Comparison of ENCODE assay signal across 16 cellular contexts in the genomic region with DNA sequence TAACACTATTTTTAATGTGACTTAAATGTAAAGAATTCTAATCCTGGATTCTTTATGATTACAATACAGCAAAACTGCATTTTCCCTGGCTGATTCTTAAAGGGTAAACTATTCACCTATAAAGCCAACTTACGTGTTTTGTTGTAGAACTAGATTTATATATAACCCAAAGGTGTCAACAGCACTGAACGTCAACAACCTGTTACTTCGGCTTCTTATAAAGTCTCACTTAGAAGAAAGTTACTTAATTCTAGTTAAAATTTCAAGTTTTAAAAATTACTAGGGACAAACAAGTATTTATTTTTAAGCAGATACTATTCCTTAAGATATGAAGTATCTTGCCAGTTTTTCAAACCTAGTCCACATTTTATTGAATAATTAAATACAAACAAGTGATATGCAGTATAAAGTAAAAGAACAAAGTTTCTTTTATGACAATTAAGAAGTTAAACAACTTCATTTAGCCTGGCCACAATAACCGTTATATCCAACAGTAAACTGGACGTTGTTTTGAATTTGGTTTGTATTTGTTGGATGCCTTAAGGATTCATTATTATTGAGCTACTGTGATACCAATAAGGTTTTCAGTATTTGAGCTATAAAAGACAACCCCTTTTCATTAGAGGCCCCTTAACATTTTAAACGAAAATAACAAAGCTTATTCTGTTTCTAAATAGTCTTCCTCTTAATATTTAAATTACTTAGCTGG.
DNase-seq lines count a peak whose midpoint lies in the region; ATAC-seq, FAIRE-seq and TF ChIP-seq lines count a peak whose summit lies in the region.
"Had no signal": no experiment of that assay in that cellular context is flagged by ENCODE, and none has a peak within 500 bp of the region (broad histone marks: within the 10 kb centered on the region; RNA-seq: fewer than 3 reads in every experiment).

No MANE protein-coding gene starts in this region.

- H2BK12ac ChIP-seq in H1 (ENCODE audit: low read depth, low read length), result no peak overlapping the region

- H3K4me2 ChIP-seq in H1 (ENCODE audit: insufficient read depth in 1 of 2, low read depth in 2 of 2, low read length in 2 of 2) (peak overlapping the region; percentile 37 to 65; a peak in 3 of 4 replicates), neural cell (ENCODE audit: low read length) (peak overlapping the region; percentile 84), mammary epithelial cell (ENCODE audit: insufficient read depth, low read depth, low read length) (no peak overlapping the region)

- H3K4me1 ChIP-seq in HUES64 (ENCODE audit: insufficient read depth, low read length) (peaks cover 11% of the 10 kb centered on the region), H1 (replicated peaks in 1 of 4; ENCODE audit: control insufficient read depth in 3 of 4, insufficient read depth in 4 of 4, low read length in 3 of 4) (peaks cover 0 to 2% (median 0%) of the 10 kb centered on the region in 4 experiments; a peak in 2 of 7 replicates), mammary epithelial cell (ENCODE audit: insufficient read depth, low read length) (peaks cover 13% of the 10 kb centered on the region)
- H3K4me1 ChIP-seq: SJCRH30 had no signal

- H4K91ac ChIP-seq in H1 (replicated peaks; ENCODE audit: insufficient read length, low read length), result no peak overlapping the region

- H3F3A ChIP-seq in neural cell (ENCODE audit: insufficient read depth, low read length, poor library complexity, severe bottlenecking), result no peaks in the 10 kb centered on the region

- no peak overlapping the region for H3K14ac ChIP-seq in H1 (ENCODE audit: insufficient read length)

- H3K18ac ChIP-seq in H1 (ENCODE audit: extremely low read depth, low read length), result no peak overlapping the region

- H3K4me3 ChIP-seq in HUES64 (ENCODE audit: low read length) (peak overlapping the region; percentile 83), H1 (ENCODE audit: extremely low read depth in 1 of 4, insufficient read depth in 2 of 4, low read depth in 3 of 4, low read length in 4 of 4) (peak overlapping the region in 1 of 4 experiments; percentile 89; a peak in 2 of 8 replicates), neural cell (ENCODE audit: low read length) (peak overlapping the region; percentile 78), mammary epithelial cell (replicated peaks in 1 of 3; ENCODE audit: insufficient read depth in 1 of 3, low read depth in 2 of 3, low read length in 3 of 3) (no peak overlapping the region)
- H3K4me3 ChIP-seq: SJCRH30 had no signal

- BruUV-seq in mammary epithelial cell (replicated peaks; lab: Mats Ljungman, UMichigan), result no TSS peak

- no peak for TF ChIP-seq RAD21 in H1 (IDR thresholded peaks at IDR 0.05 in 1 of 2, conservative IDR thresholded peaks at IDR 0.05 in 1 of 2; ENCODE audit: low read depth in 2 of 2, low read length in 2 of 2)
- TF ChIP-seq RAD21 in neural cell (conservative IDR thresholded peaks at IDR 0.05), result no peak

- no peak overlapping the region for H3K23ac ChIP-seq in H1 (ENCODE audit: insufficient read length)

- no peak overlapping the region for H2BK15ac ChIP-seq in H1 (ENCODE audit: low read length)

- H2AFZ ChIP-seq in H1 (ENCODE audit: low read length), result no peak overlapping the region
- H2AFZ ChIP-seq in neural cell (ENCODE audit: low read depth, low read length), result no peak overlapping the region
- H2AFZ ChIP-seq in mammary epithelial cell (ENCODE audit: low read depth, low read length), result no peak overlapping the region

- POLR2A ChIA-PET in H1 (lab: Charles Lee; ENCODE audit: partially characterized antibody), result interaction anchor here (0.8 to 1.1 kb wide), 2 partner anchors 44 to 285 kb away, joined by 3 read pairs; no protein-coding TSS in a partner anchor

- H3K79me1 ChIP-seq in H1 (ENCODE audit: low read depth, low read length), result no peaks in the 10 kb centered on the region

- H3K9me2 ChIP-seq in neural cell (ENCODE audit: insufficient read depth, low read length), result no peaks in the 10 kb centered on the region

- H2BK5ac ChIP-seq in H1 (ENCODE audit: low read depth, low read length), result no peak overlapping the region

- intact Hi-C loops in mammary epithelial cell (cut with micrococcal nuclease), result no loop called here

- peaks cover 2% of the 10 kb centered on the region; the same call in 1 of the 2 replicates for H3K23me2 ChIP-seq in H1 (ENCODE audit: low read depth, low read length)

- no peak overlapping the region for H3K27ac ChIP-seq in HUES64 (ENCODE audit: low read depth, low read length)
- H3K27ac ChIP-seq in H1 (ENCODE audit: low read depth, low read length), result no peak overlapping the region
- H3K27ac ChIP-seq in neural cell (ENCODE audit: low read length), result peak overlapping the region; percentile 98
- no peak overlapping the region for H3K27ac ChIP-seq in mammary epithelial cell (ENCODE audit: insufficient read depth, low read depth, low read length)
- H3K27ac ChIP-seq: sigmoid colon, SJCRH30 had no signal

- no peak for ATAC-seq in HG02870 (IDR thresholded peaks at IDR 0.05; ENCODE audit: unreplicated experiment)
- ATAC-seq: body of pancreas, left cardiac atrium had no signal

- dilution Hi-C loops in mammary epithelial cell (cut with HindIII; ENCODE audit: low sequenced_read_pairs), result no loop called here

- H2AK5ac ChIP-seq in H1 (ENCODE audit: low read depth, low read length), result no peak overlapping the region

- FAIRE-seq in H1 (lab: Jason Lieb, UNC), result no peak
- FAIRE-seq: HTR-8/SVneo had no signal

- peaks cover 31% of the 10 kb centered on the region; the same call in 1 of the 2 replicates for H3K27me3 ChIP-seq in HUES64 (ENCODE audit: insufficient read depth, low read length)
- no peaks in the 10 kb centered on the region for H3K27me3 ChIP-seq in H1 (replicated peaks in 1 of 4; ENCODE audit: control insufficient read depth in 3 of 4, extremely low read depth in 1 of 4, insufficient read depth in 3 of 4, low read length in 3 of 4)
- no peaks in the 10 kb centered on the region for H3K27me3 ChIP-seq in neural cell (ENCODE audit: insufficient read depth, low read depth, low read length)
- peaks cover 2% of the 10 kb centered on the region for H3K27me3 ChIP-seq in mammary epithelial cell (ENCODE audit: insufficient read depth, low read length)
- H3K27me3 ChIP-seq: body of pancreas had no signal

- H4K8ac ChIP-seq in H1 (ENCODE audit: extremely low read depth, insufficient read depth, low read length), result no peak overlapping the region

- TF ChIP-seq EP300 in H1 (IDR thresholded peaks at IDR 0.05; ENCODE audit: borderline replicate concordance in 1 of 2, low read depth in 2 of 2, low read length in 2 of 2) (no peak), neural cell (conservative IDR thresholded peaks at IDR 0.05; ENCODE audit: poor library complexity, severe bottlenecking) (no peak)

- no peak for TF ChIP-seq POLR2A in H1 (IDR thresholded peaks at IDR 0.05; ENCODE audit: control extremely low read depth in 1 of 2, low read depth in 2 of 2, low read length in 2 of 2)

- CTCF ChIA-PET in H1 (lab: Charles Lee; ENCODE audit: partially characterized antibody) (interaction anchor here (0.6 to 2.4 kb wide), 9 partner anchors 9 to 482 kb away, joined by 3 to 11 read pairs (median 4); no protein-coding TSS in a partner anchor), mammary epithelial cell (lab: Charles Lee; ENCODE audit: low non-redundant PET) (no interaction called here)

- H4K20me1 ChIP-seq in H1 (replicated peaks in 1 of 2; ENCODE audit: control insufficient read depth in 1 of 2, insufficient read depth in 2 of 2, low read length in 2 of 2) (no peaks in the 10 kb centered on the region), neural cell (ENCODE audit: insufficient read depth) (no peaks in the 10 kb centered on the region), mammary epithelial cell (ENCODE audit: insufficient read depth, low read length) (no peaks in the 10 kb centered on the region)

- no peak overlapping the region for H3K56ac ChIP-seq in H1 (replicated peaks; ENCODE audit: insufficient read length, low read depth, low read length)

- in situ Hi-C loops in G401 (cut with HindIII; ENCODE audit: low sequenced_read_pairs), result no loop called here
- in situ Hi-C loops in mammary epithelial cell (cut with MboI; ENCODE audit: low sequenced_read_pairs in 2 of 2), result loop anchor here (10.0 to 25.0 kb wide), 3 partner anchors 130 to 288 kb away; a partner anchor contains a TSS

- H2BK120ac ChIP-seq in H1 (replicated peaks; ENCODE audit: low read depth, low read length), result no peak overlapping the region

- H3K9ac ChIP-seq in HUES64 (ENCODE audit: low read depth, low read length), result no peak overlapping the region
- no peak overlapping the region for H3K9ac ChIP-seq in H1 (replicated peaks in 1 of 4; ENCODE audit: extremely low read depth in 1 of 4, low read depth in 3 of 4, low read length in 3 of 4)
- peak overlapping the region; percentile 98 for H3K9ac ChIP-seq in neural cell (ENCODE audit: low read length)
- no peak overlapping the region for H3K9ac ChIP-seq in mammary epithelial cell (ENCODE audit: insufficient read depth, low read length)

- no peak for TF ChIP-seq CTCF in H1 (IDR thresholded peaks at IDR 0.05; ENCODE audit: control extremely low read depth in 1 of 3, insufficient read depth in 1 of 3, low read depth in 1 of 3, low read length in 3 of 3)
- TF ChIP-seq CTCF in neural cell (IDR thresholded peaks at IDR 0.05; ENCODE audit: poor library complexity, severe bottlenecking), result no peak
- no peak for TF ChIP-seq CTCF in mammary epithelial cell (conservative IDR thresholded peaks at IDR 0.05 in 1 of 2, IDR thresholded peaks at IDR 0.05 in 1 of 2; ENCODE audit: extremely low read depth in 1 of 2, insufficient read depth in 1 of 2, low read depth in 1 of 2, low read length in 2 of 2)
- TF ChIP-seq CTCF in GM10266 (IDR thresholded peaks at IDR 0.05; ENCODE audit: control insufficient read depth, insufficient read depth, low read depth, missing control alignments), result no peak

- H2BK20ac ChIP-seq in H1 (ENCODE audit: low read length), result no peak overlapping the region

- H3K36me3 ChIP-seq in HUES64 (ENCODE audit: insufficient read depth, low read length) (no peaks in the 10 kb centered on the region), H1 (ENCODE audit: control insufficient read depth in 2 of 4, insufficient read depth in 4 of 4, low read length in 3 of 4) (no peaks in the 10 kb centered on the region), neural cell (ENCODE audit: insufficient read depth, low read length) (no peaks in the 10 kb centered on the region), mammary epithelial cell (ENCODE audit: insufficient read depth, low read length) (no peaks in the 10 kb centered on the region)
- H3K36me3 ChIP-seq: sigmoid colon, SJCRH30 had no signal

- DNase-seq in G401 (ENCODE audit: low spot score) (peak; percentile 41), H1 (ENCODE audit: low read depth in 1 of 2, low spot score in 2 of 2) (no peak), mammary epithelial cell (no peak), GM10266 (ENCODE audit: extremely low spot score) (no peak)
- DNase-seq: body of pancreas, hypothalamus, left cardiac atrium, NCI-H146, NCI-H446 treated with DMSO at 0.1 percent for 48 hours, sigmoid colon, SJCRH30, T-helper 2 cell had no signal

- no peak overlapping the region for H4K5ac ChIP-seq in H1 (ENCODE audit: insufficient read length, low read depth, low read length)

- H3K79me2 ChIP-seq in H1 (ENCODE audit: control insufficient read depth in 1 of 2, insufficient read depth in 2 of 2, low read length in 2 of 2) (no peaks in the 10 kb centered on the region), neural cell (replicated peaks; ENCODE audit: insufficient read depth, low read length) (peaks cover 34% of the 10 kb centered on the region), mammary epithelial cell (ENCODE audit: insufficient read depth, low read length) (no peaks in the 10 kb centered on the region)

- no peak overlapping the region for H3K4ac ChIP-seq in H1 (replicated peaks; ENCODE audit: insufficient read length, low read depth, low read length)

- WGBS in HUES64, result 67% methylated on average over 3 of the region's 6 CpGs
- WGBS in H1 (ENCODE audit: extremely low coverage in 1 of 2, insufficient coverage in 1 of 2, insufficient read length in 1 of 2, insufficient replicate concordance in 2 of 2, low coverage in 1 of 2, low lambda C conversion rate in 2 of 2, missing lambda C conversion rate in 1 of 2), 2 experiments, result 39% methylated on average over 6 of the region's 6 CpGs; no CpG with 5 or more reads in 1 of the 2 experiments
- WGBS in mammary epithelial cell (ENCODE audit: low coverage, missing lambda C conversion rate), result 86% methylated on average over 6 of the region's 6 CpGs

- H3K9me3 ChIP-seq in HUES64 (ENCODE audit: insufficient read depth, low read depth, low read length) (no peaks in the 10 kb centered on the region), H1 (ENCODE audit: insufficient read depth in 2 of 2, low read depth in 1 of 2, low read length in 1 of 2) (no peaks in the 10 kb centered on the region), neural cell (ENCODE audit: low read length) (no peaks in the 10 kb centered on the region), mammary epithelial cell (replicated peaks; ENCODE audit: insufficient read depth, low read length) (no peaks in the 10 kb centered on the region)
- H3K9me3 ChIP-seq: body of pancreas, sigmoid colon, SJCRH30 had no signal

Comparison
In these comparisons a context has a peak if more than half of its experiments do, and no peak if none do; other contexts are left out.
1. H3K4me3 ChIP-seq: peak in HUES64 (single experiment) and neural cell (single experiment); none in mammary epithelial cell (0 of 3).